Comparison of ENCODE assay signal across 1 cellular context in the genomic region with DNA sequence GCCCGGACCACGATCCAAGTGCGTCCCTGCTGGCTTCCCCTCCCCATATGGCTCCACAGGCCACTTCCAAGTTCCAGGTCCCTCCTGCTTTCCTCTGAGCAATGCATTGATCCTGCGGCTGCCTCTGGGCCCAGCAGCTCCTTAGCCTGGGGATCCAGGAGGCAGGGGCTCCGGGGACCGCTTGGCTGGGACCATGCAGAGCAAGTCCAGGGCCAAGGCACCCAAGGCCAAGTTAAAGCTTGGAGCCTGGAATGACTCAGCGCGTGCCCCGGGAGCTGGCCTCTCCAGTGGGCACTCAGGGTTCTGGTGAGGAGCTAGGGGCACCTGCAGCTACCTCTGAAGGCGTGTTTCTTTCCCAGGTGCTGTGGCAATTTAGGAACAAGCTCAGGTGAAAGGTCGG.
TF ChIP-seq lines count a peak whose summit lies in the region.

No MANE protein-coding gene starts in this region.

TF ChIP-seq in GM23338, 12 proteins besides CTCF, POLR2A, EP300 and RAD21 (continued from another document):
- TF ChIP-seq, protein P1, sequence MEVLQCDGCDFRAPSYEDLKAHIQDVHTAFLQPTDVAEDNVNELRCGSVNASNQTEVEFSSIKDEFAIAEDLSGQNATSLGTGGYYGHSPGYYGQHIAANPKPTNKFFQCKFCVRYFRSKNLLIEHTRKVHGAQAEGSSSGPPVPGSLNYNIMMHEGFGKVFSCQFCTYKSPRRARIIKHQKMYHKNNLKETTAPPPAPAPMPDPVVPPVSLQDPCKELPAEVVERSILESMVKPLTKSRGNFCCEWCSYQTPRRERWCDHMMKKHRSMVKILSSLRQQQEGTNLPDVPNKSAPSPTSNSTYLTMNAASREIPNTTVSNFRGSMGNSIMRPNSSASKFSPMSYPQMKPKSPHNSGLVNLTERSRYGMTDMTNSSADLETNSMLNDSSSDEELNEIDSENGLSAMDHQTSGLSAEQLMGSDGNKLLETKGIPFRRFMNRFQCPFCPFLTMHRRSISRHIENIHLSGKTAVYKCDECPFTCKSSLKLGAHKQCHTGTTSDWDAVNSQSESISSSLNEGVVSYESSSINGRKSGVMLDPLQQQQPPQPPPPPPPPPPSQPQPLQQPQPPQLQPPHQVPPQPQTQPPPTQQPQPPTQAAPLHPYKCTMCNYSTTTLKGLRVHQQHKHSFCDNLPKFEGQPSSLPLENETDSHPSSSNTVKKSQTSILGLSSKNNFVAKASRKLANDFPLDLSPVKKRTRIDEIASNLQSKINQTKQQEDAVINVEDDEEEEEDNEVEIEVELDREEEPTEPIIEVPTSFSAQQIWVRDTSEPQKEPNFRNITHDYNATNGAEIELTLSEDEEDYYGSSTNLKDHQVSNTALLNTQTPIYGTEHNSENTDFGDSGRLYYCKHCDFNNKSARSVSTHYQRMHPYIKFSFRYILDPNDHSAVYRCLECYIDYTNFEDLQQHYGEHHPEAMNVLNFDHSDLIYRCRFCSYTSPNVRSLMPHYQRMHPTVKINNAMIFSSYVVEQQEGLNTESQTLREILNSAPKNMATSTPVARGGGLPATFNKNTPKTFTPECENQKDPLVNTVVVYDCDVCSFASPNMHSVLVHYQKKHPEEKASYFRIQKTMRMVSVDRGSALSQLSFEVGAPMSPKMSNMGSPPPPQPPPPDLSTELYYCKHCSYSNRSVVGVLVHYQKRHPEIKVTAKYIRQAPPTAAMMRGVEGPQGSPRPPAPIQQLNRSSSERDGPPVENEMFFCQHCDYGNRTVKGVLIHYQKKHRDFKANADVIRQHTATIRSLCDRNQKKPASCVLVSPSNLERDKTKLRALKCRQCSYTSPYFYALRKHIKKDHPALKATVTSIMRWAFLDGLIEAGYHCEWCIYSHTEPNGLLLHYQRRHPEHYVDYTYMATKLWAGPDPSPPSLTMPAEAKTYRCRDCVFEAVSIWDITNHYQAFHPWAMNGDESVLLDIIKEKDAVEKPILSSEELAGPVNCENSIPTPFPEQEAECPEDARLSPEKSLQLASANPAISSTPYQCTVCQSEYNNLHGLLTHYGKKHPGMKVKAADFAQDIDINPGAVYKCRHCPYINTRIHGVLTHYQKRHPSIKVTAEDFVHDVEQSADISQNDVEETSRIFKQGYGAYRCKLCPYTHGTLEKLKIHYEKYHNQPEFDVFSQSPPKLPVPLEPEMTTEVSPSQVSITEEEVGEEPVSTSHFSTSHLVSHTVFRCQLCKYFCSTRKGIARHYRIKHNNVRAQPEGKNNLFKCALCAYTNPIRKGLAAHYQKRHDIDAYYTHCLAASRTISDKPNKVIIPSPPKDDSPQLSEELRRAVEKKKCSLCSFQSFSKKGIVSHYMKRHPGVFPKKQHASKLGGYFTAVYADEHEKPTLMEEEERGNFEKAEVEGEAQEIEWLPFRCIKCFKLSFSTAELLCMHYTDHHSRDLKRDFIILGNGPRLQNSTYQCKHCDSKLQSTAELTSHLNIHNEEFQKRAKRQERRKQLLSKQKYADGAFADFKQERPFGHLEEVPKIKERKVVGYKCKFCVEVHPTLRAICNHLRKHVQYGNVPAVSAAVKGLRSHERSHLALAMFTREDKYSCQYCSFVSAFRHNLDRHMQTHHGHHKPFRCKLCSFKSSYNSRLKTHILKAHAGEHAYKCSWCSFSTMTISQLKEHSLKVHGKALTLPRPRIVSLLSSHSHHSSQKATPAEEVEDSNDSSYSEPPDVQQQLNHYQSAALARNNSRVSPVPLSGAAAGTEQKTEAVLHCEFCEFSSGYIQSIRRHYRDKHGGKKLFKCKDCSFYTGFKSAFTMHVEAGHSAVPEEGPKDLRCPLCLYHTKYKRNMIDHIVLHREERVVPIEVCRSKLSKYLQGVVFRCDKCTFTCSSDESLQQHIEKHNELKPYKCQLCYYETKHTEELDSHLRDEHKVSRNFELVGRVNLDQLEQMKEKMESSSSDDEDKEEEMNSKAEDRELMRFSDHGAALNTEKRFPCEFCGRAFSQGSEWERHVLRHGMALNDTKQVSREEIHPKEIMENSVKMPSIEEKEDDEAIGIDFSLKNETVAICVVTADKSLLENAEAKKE (CRISPR knock-in tag; IDR thresholded peaks at IDR 0.05), result no peak
